Comparison of ENCODE assay signal across 34 cellular contexts in genomic region chr3:77232557-77232956, GRCh38.
"Had no signal": no experiment of that assay in that cellular context is flagged by ENCODE, and none has a peak within 500 bp of the region (broad histone marks: within the 10 kb centered on the region; RNA-seq: fewer than 3 reads in every experiment).

No MANE protein-coding gene starts in this region.

- H3K36me3 ChIP-seq: MG63 had no signal

- H3K9me3 ChIP-seq: MG63 had no signal

- H3K9ac ChIP-seq: KMS-11 had no signal

- H3K4me3 ChIP-seq: MG63 had no signal

- H3K4me2 ChIP-seq: KMS-11 had no signal

- DNase-seq: Kasumi-1, MG63, MM.1S, MV-4-11, NCI-H1048, NCI-H1092, NCI-H1092 treated with DMSO at 0.1 percent for 48 hours, NCI-H1105, NCI-H1105 treated with DMSO at 0.1 percent for 48 hours, NCI-H1417, NCI-H1417 treated with DMSO at 0.1 percent for 48 hours, NCI-H1436, NCI-H1436 treated with DMSO at 0.1 percent for 48 hours, NCI-H146, NCI-H1694, NCI-H1694 treated with DMSO at 0.1 percent for 48 hours, NCI-H187, NCI-H187 treated with DMSO at 0.1 percent for 48 hours, NCI-H1930, NCI-H2029, NCI-H2029 treated with DMSO at 0.1 percent for 48 hours, NCI-H2081, NCI-H2081 treated with DMSO at 0.1 percent for 48 hours, NCI-H2107, NCI-H2171, NCI-H2171 treated with DMSO at 0.1 percent for 48 hours, NCI-H2227 treated with DMSO at 0.1 percent for 48 hours, NCI-H226, NCI-H345, NCI-H446, NCI-H446 treated with DMSO at 0.1 percent for 48 hours, NCI-H510A, NCI-H510A treated with DMSO at 0.1 percent for 48 hours had no signal

- H3K27me3 ChIP-seq: MG63 had no signal

- H3K27ac ChIP-seq: KMS-11 had no signal
